ENCODE assay signal across 9 cellular contexts in genomic region chr6:29552512-29553051, GRCh38. TPM values are rescaled to one million over a fixed set of nuclear protein-coding genes. Genes with fewer than 3 reads are reported as not detected.
DNase-seq lines count a peak whose midpoint lies in the region; ATAC-seq, FAIRE-seq and TF ChIP-seq lines count a peak whose summit lies in the region.
"Had no signal": no experiment of that assay in that cellular context is flagged by ENCODE, and none has a peak within 500 bp of the region (broad histone marks: within the 10 kb centered on the region; RNA-seq: fewer than 3 reads in every experiment).

No MANE protein-coding gene starts in this region.

- H3K27me3 ChIP-seq in keratinocyte (ENCODE audit: control insufficient read depth, extremely low read depth, insufficient read depth, low read length) = peaks cover 26% of the 10 kb centered on the region
- H3K27me3 ChIP-seq in subcutaneous abdominal adipose tissue (ENCODE audit: control insufficient read depth in 5 of 5, insufficient read depth in 4 of 5, low read length in 5 of 5) = peaks cover 5 to 31% (median 21%) of the 10 kb centered on the region in 5 donors
- H3K27me3 ChIP-seq in aorta (ENCODE audit: control insufficient read depth in 1 of 2, insufficient read depth in 2 of 2, low read length in 1 of 2) = no peaks in the 10 kb centered on the region

- no TSS peak for BruUV-seq in MCF 10A (replicated peaks; lab: Mats Ljungman, UMichigan)

- peaks cover 3% of the 10 kb centered on the region for H3K4me1 ChIP-seq in keratinocyte (ENCODE audit: control insufficient read depth, extremely low read depth, insufficient read depth, low read length)
- H3K4me1 ChIP-seq in subcutaneous abdominal adipose tissue (ENCODE audit: control insufficient read depth in 5 of 5, insufficient read depth in 5 of 5, low read length in 5 of 5) = peaks cover 0 to 16% (median 15%) of the 10 kb centered on the region in 5 donors
- no peaks in the 10 kb centered on the region for H3K4me1 ChIP-seq in aorta (ENCODE audit: control insufficient read depth in 1 of 2, insufficient read depth in 2 of 2, low read length in 2 of 2)

- H3K4me3 Mint-ChIP-seq in MCF 10A (ENCODE audit: unreplicated experiment) = no peak overlapping the region

- intact Hi-C loops in MCF 10A (cut with micrococcal nuclease) (no loop called here), aorta (cut with DNase I) (no loop called here)

- H4K20me1 ChIP-seq in keratinocyte (ENCODE audit: control insufficient read depth, extremely low read depth, insufficient read depth, low read length) = no peaks in the 10 kb centered on the region

- no peaks in the 10 kb centered on the region for H3K9me3 Mint-ChIP-seq in MCF 10A (ENCODE audit: unreplicated experiment)

- peaks cover 6% of the 10 kb centered on the region for H3K36me3 Mint-ChIP-seq in MCF 10A (ENCODE audit: insufficient read depth, unreplicated experiment)

- no peaks in the 10 kb centered on the region for H3K36me3 ChIP-seq in keratinocyte (ENCODE audit: control insufficient read depth in 2 of 2, extremely low read depth in 1 of 2, insufficient read depth in 2 of 2, low read length in 2 of 2)
- no peaks in the 10 kb centered on the region for H3K36me3 ChIP-seq in subcutaneous abdominal adipose tissue (ENCODE audit: control insufficient read depth in 5 of 5, insufficient read depth in 5 of 5, low read length in 5 of 5)
- H3K36me3 ChIP-seq in aorta (ENCODE audit: control insufficient read depth in 1 of 2, insufficient read depth in 2 of 2, low read length in 1 of 2) = no peaks in the 10 kb centered on the region

- CTCF ChIA-PET in MCF 10A (lab: Yijun Ruan, JAX) = no interaction called here

- WGBS in aorta, 2 donors = 22 to 25% methylated on average over 5 of the region's 5 CpGs

- no peaks in the 10 kb centered on the region for H3K79me2 ChIP-seq in keratinocyte (ENCODE audit: control insufficient read depth, insufficient read depth, low read length)

- H3K27ac Mint-ChIP-seq in MCF 10A (ENCODE audit: low read depth, unreplicated experiment) = no peak overlapping the region

- POLR2A ChIA-PET in MCF 10A (lab: Yijun Ruan, JAX) = no interaction called here

- H3K27ac ChIP-seq in keratinocyte (ENCODE audit: control insufficient read depth, insufficient read depth, low read length) (no peak overlapping the region), subcutaneous abdominal adipose tissue (ENCODE audit: low read depth, low read length) (no peak overlapping the region), aorta (ENCODE audit: low read depth in 1 of 2, low read length in 2 of 2) (no peak overlapping the region)

- H3K9ac ChIP-seq in keratinocyte (ENCODE audit: control insufficient read depth, extremely low read depth, insufficient read depth, low read length) (no peak overlapping the region), subcutaneous abdominal adipose tissue (ENCODE audit: low read length in 5 of 5) (peak overlapping the region in 1 of 5 donors; percentile 2)

- ATAC-seq in GM21723 (IDR thresholded peaks at IDR 0.05; ENCODE audit: unreplicated experiment) (peak; percentile 91), aorta (ENCODE audit: low FRiP score) (no peak)

- DNase-seq in GM12864 (ENCODE audit: low read depth) (peak; percentile 50), M059J (ENCODE audit: low read depth) (peak; percentile 69), MCF 10A (ENCODE audit: unreplicated experiment) (peak; percentile 69), keratinocyte (ENCODE audit: low read depth, low spot score) (no peak), aorta (no peak), NCI-H2107 treated with DMSO at 0.1 percent for 48 hours (lab: John Stamatoyannopoulos, UW; ENCODE audit: unreplicated experiment) (no peak)

- H3K9me3 ChIP-seq in keratinocyte (ENCODE audit: control insufficient read depth, low read depth, low read length) = no peaks in the 10 kb centered on the region
- no peaks in the 10 kb centered on the region for H3K9me3 ChIP-seq in subcutaneous abdominal adipose tissue (ENCODE audit: control insufficient read depth in 5 of 5, low read length in 5 of 5)
- H3K9me3 ChIP-seq in aorta (ENCODE audit: control insufficient read depth, low read length) = no peaks in the 10 kb centered on the region

- peak overlapping the region; percentile 65 for H3K4me2 ChIP-seq in keratinocyte (ENCODE audit: control insufficient read depth, extremely low read depth, insufficient read depth, low read depth, low read length)

- TF ChIP-seq CTCF in GM12864 (IDR thresholded peaks at IDR 0.05; ENCODE audit: low read depth, low read length, missing control alignments) (no peak), MCF 10A (IDR thresholded peaks at IDR 0.05; ENCODE audit: unreplicated experiment) (no peak), keratinocyte (optimal IDR thresholded peaks at IDR 0.05 in 1 of 3, IDR thresholded peaks at IDR 0.05 in 1 of 3, conservative IDR thresholded peaks at IDR 0.05 in 1 of 3; ENCODE audit: extremely low read depth in 1 of 3, insufficient read depth in 2 of 3, low read length in 3 of 3) (no peak)

- H2AFZ ChIP-seq in keratinocyte (ENCODE audit: control insufficient read depth, low read length) = no peak overlapping the region

- H3K27me3 Mint-ChIP-seq in MCF 10A (ENCODE audit: insufficient read depth, unreplicated experiment) = peaks cover 67% of the 10 kb centered on the region

- H3K4me3 ChIP-seq in GM12864 (ENCODE audit: low read depth, low read length) (no peak overlapping the region), keratinocyte (ENCODE audit: control insufficient read depth in 2 of 3, extremely low read depth in 1 of 3, insufficient read depth in 2 of 3, low read depth in 1 of 3, low read length in 3 of 3) (no peak overlapping the region), subcutaneous abdominal adipose tissue (ENCODE audit: low read depth in 1 of 5, low read length in 5 of 5) (peak overlapping the region; percentile 41 to 66 (median 54)), aorta (ENCODE audit: low read length in 2 of 2) (no peak overlapping the region)

- dilution Hi-C loops in keratinocyte (cut with MboI; ENCODE audit: extremely low pct_ligation_motif_present, low sequenced_read_pairs) = no loop called here

- no peaks in the 10 kb centered on the region for H3K9me1 ChIP-seq in keratinocyte (ENCODE audit: control insufficient read depth, extremely low read depth, insufficient read depth, low read length)

- H3K4me1 Mint-ChIP-seq in MCF 10A (ENCODE audit: insufficient read depth, unreplicated experiment) = no peaks in the 10 kb centered on the region

- no peak for FAIRE-seq in keratinocyte (lab: Jason Lieb, UNC)

RNA-seq across cellular contexts. Expression of gene UBD, which starts 7.0 kb away (rescaled TPM):
- total RNA-seq in M059J (2014; rRNA removed; shearing (Covaris generic)) = 0.17 TPM in 1 of 2 replicates, not detected in the other
- not detected in 2 replicates for total RNA-seq in MCF 10A (2022)
- polyA plus RNA-seq in keratinocyte = not detected in 3 replicates
- polyA plus RNA-seq in keratinocyte (2011; ENCODE audit: low read depth) = not detected
- polyA plus RNA-seq in keratinocyte (2011; cell fraction: cytosol; rRNA removed) = not detected in 2 replicates
- polyA plus RNA-seq in keratinocyte (2011; cell fraction: nucleus; rRNA removed) = not detected in 2 replicates
- not detected in 2 replicates for polyA plus RNA-seq in keratinocyte (2012; ENCODE audit: low replicate concordance)
- polyA minus RNA-seq in keratinocyte = not detected in 3 replicates
- polyA minus RNA-seq in keratinocyte (2011; cell fraction: cytosol; rRNA and poly(A)+ RNA removed) = not detected
- not detected in 2 replicates for polyA minus RNA-seq in keratinocyte (2011; cell fraction: nucleus; rRNA and poly(A)+ RNA removed)
- 1 to 10 TPM in 1 of 2 donors, under 1 TPM in 1; 0.32 to 4.4 TPM for total RNA-seq in aorta
- polyA plus RNA-seq in aorta = 1 to 10 TPM in 1 of 2 donors, under 1 TPM in 1; 0.51 to 3.9 TPM

RNA-seq across cellular contexts. Expression of gene OR2H2, which starts 32.3 kb away (rescaled TPM):
- total RNA-seq in M059J (2014; rRNA removed; shearing (Covaris generic)) = not detected in 2 replicates
- total RNA-seq in MCF 10A (2022) (not detected in 2 replicates), aorta (not detected)
- polyA plus RNA-seq in keratinocyte (not detected in 3 replicates), aorta (not detected)
- polyA plus RNA-seq in keratinocyte (2011; ENCODE audit: low read depth) = not detected
- not detected in 2 replicates for polyA plus RNA-seq in keratinocyte (2011; cell fraction: cytosol; rRNA removed)
- polyA plus RNA-seq in keratinocyte (2011; cell fraction: nucleus; rRNA removed) = not detected in 2 replicates
- polyA plus RNA-seq in keratinocyte (2012; ENCODE audit: low replicate concordance) = 0.25 TPM in 1 of 2 replicates, not detected in the other
- not detected in 3 replicates for polyA minus RNA-seq in keratinocyte
- not detected for polyA minus RNA-seq in keratinocyte (2011; cell fraction: cytosol; rRNA and poly(A)+ RNA removed)
- not detected in 2 replicates for polyA minus RNA-seq in keratinocyte (2011; cell fraction: nucleus; rRNA and poly(A)+ RNA removed)
- total RNA-seq: T-helper 2 cell treated with Interferon-gamma antibody and Interleukin-4, amounts not matched to agents 100 ng/mL and 5 ng/mL, for 36 hours had no signal

Comparison
In these comparisons a context has a peak if more than half of its experiments do, and no peak if none do; other contexts are left out.
1. DNase-seq: peak in GM12864 (single experiment), M059J (single experiment) and MCF 10A (single experiment); none in keratinocyte (single experiment), aorta (0 of 2) and NCI-H2107 treated with DMSO at 0.1 percent for 48 hours (single experiment).
2. H3K4me3 ChIP-seq: peak in subcutaneous abdominal adipose tissue (5 of 5); none in GM12864 (single experiment), keratinocyte (0 of 3) and aorta (0 of 2).